Comparison of ENCODE assay signal across 8 cellular contexts in genomic region chr4:139266583-139267257, GRCh38. TPM values are rescaled to one million over a fixed set of nuclear protein-coding genes. Genes with fewer than 3 reads are reported as not detected.
DNase-seq lines count a peak whose midpoint lies in the region; TF ChIP-seq lines count a peak whose summit lies in the region.

No MANE protein-coding gene starts in this region.

- DNase-seq in GM23248 (peak; percentile 81), WERI-Rb-1 (peak; percentile 76), brain pericyte (ENCODE audit: low read depth, low spot score) (peak; percentile 40), kidney epithelial cell (ENCODE audit: low read depth) (peak; percentile 49), NCI-H2081 (lab: John Stamatoyannopoulos, UW) (no peak)
- peak; percentile 92 for DNase-seq in stimulated activated CD4-positive, alpha-beta T cell treated with anti-CD3 and anti-CD28 coated beads, Interleukin-1b, Interleukin-23, amount 100 ng/mL, for 48 hours

- H3K9me3 ChIP-seq in ES-I3 (ENCODE audit: control insufficient read depth, insufficient read depth, low read length) (no peaks in the 10 kb centered on the region), GM23248 (ENCODE audit: low read depth) (no peaks in the 10 kb centered on the region), WERI-Rb-1 (ENCODE audit: severe bottlenecking) (no peaks in the 10 kb centered on the region)

- H3K79me2 ChIP-seq in GM23248 (ENCODE audit: insufficient read depth) (no peaks in the 10 kb centered on the region), KMS-11 (ENCODE audit: insufficient read depth, low read depth) (no peaks in the 10 kb centered on the region)

- TF ChIP-seq CTCF in KMS-11 (conservative IDR thresholded peaks at IDR 0.05; ENCODE audit: low read depth, low read length) (no peak), WERI-Rb-1 (IDR thresholded peaks at IDR 0.05; ENCODE audit: low read depth, low read length) (no peak), kidney epithelial cell (IDR thresholded peaks at IDR 0.05; ENCODE audit: insufficient read depth, low read length, poor library complexity, severe bottlenecking) (no peak)

- H3K27ac ChIP-seq in GM23248 (peak overlapping the region; percentile 21), KMS-11 (peak overlapping the region; percentile 46), WERI-Rb-1 (peak overlapping the region; percentile 76)

- peak overlapping the region; percentile 77 for H2AFZ ChIP-seq in GM23248
- H2AFZ ChIP-seq in KMS-11 (ENCODE audit: low read depth) = peak overlapping the region; percentile 7; the same call in 1 of the 2 replicates

- peaks cover 11% of the 10 kb centered on the region for H3K4me1 ChIP-seq in ES-I3 (ENCODE audit: insufficient read depth, low read length)
- H3K4me1 ChIP-seq in GM23248 (ENCODE audit: insufficient read depth) = peaks cover 20% of the 10 kb centered on the region
- peaks cover 47% of the 10 kb centered on the region for H3K4me1 ChIP-seq in KMS-11 (ENCODE audit: low read depth, poor library complexity, severe bottlenecking)

- no peaks in the 10 kb centered on the region for H3K27me3 ChIP-seq in GM23248 (replicated peaks; ENCODE audit: insufficient read depth)
- peaks cover 5% of the 10 kb centered on the region; the same call in 1 of the 2 replicates for H3K27me3 ChIP-seq in KMS-11 (ENCODE audit: insufficient read depth, low read depth)
- no peaks in the 10 kb centered on the region for H3K27me3 ChIP-seq in WERI-Rb-1 (ENCODE audit: insufficient read depth, low read depth, severe bottlenecking)
- H3K27me3 ChIP-seq in kidney epithelial cell (ENCODE audit: control insufficient read depth, insufficient read depth, low read length) = no peaks in the 10 kb centered on the region

- H3K9ac ChIP-seq in ES-I3 (ENCODE audit: low read depth, low read length) (peak overlapping the region; percentile 29; the same call in 1 of the 2 replicates), GM23248 (peak overlapping the region; percentile 14; the same call in 1 of the 2 replicates), KMS-11 (no peak overlapping the region; the same call in 1 of the 2 replicates)

- no peaks in the 10 kb centered on the region for H4K20me1 ChIP-seq in GM23248 (ENCODE audit: insufficient read depth)
- H4K20me1 ChIP-seq in KMS-11 (ENCODE audit: insufficient read depth) = no peaks in the 10 kb centered on the region

- peaks cover 24% of the 10 kb centered on the region for H3F3A ChIP-seq in GM23248 (ENCODE audit: insufficient read depth)

- H3K9me2 ChIP-seq in GM23248 (ENCODE audit: insufficient read depth) = no peaks in the 10 kb centered on the region

- H3K4me3 ChIP-seq in GM23248 (peak overlapping the region; percentile 73), KMS-11 (IDR thresholded peaks at IDR 0.05; ENCODE audit: insufficient read depth, low read depth, low read length) (no peak overlapping the region), WERI-Rb-1 (ENCODE audit: low read depth, low read length) (peak overlapping the region; percentile 74), kidney epithelial cell (ENCODE audit: low read depth, low read length) (peak overlapping the region; percentile 49)

- H3K36me3 ChIP-seq in ES-I3 (ENCODE audit: insufficient read depth, low read length) = no peaks in the 10 kb centered on the region
- no peaks in the 10 kb centered on the region for H3K36me3 ChIP-seq in GM23248 (ENCODE audit: low read depth)
- no peaks in the 10 kb centered on the region for H3K36me3 ChIP-seq in KMS-11 (ENCODE audit: insufficient read depth)
- H3K36me3 ChIP-seq in WERI-Rb-1 = no peaks in the 10 kb centered on the region
- no peaks in the 10 kb centered on the region for H3K36me3 ChIP-seq in kidney epithelial cell (ENCODE audit: control insufficient read depth, insufficient read depth, low read length)

- 13% methylated on average over 14 of the region's 14 CpGs for WGBS in GM23248 (ENCODE audit: low coverage in 1 of 2, low lambda C conversion rate in 2 of 2, missing lambda C conversion rate in 2 of 2), 2 experiments

- H3K4me2 ChIP-seq in GM23248 (ENCODE audit: unreplicated experiment) (peak overlapping the region; percentile 88), KMS-11 (peak overlapping the region; percentile 84)

- in situ Hi-C loops in GM23248 (cut with MboI) = no loop called here

RNA-seq across cellular contexts. Expression of gene MGARP, which starts 13.3 kb away (rescaled TPM):
- total RNA-seq in GM23248 (2014; rRNA removed; shearing (Covaris generic)) = 2.1 and 2.4 TPM in 2 replicates
- 2.9 TPM in 2 replicates for polyA plus RNA-seq in GM23248 (2016; fragmentation: Nextera tagmentation; extraction: Ambion mirVana)
- total RNA-seq in kidney epithelial cell = 0.08 TPM in 1 of 2 replicates, not detected in the other

RNA-seq across cellular contexts. Expression of gene NAA15, which starts 34.6 kb away (rescaled TPM):
- total RNA-seq in GM23248 (2014; rRNA removed; shearing (Covaris generic)) = 29.2 and 30.1 TPM in 2 replicates
- polyA plus RNA-seq in GM23248 (2016; fragmentation: Nextera tagmentation; extraction: Ambion mirVana) = 32.3 and 32.8 TPM in 2 replicates
- 31.0 and 31.7 TPM in 2 replicates for total RNA-seq in kidney epithelial cell

RNA-seq across cellular contexts. Expression of gene NDUFC1, which starts 35.6 kb away (rescaled TPM):
- 23.0 and 38.0 TPM in 2 replicates for total RNA-seq in GM23248 (2014; rRNA removed; shearing (Covaris generic))
- polyA plus RNA-seq in GM23248 (2016; fragmentation: Nextera tagmentation; extraction: Ambion mirVana) = 222 and 225 TPM in 2 replicates
- 26.7 and 36.8 TPM in 2 replicates for total RNA-seq in kidney epithelial cell

Comparison
In these comparisons a context has a peak if more than half of its experiments do, and no peak if none do; other contexts are left out.
1. DNase-seq: peak in GM23248 (single experiment), WERI-Rb-1 (single experiment), brain pericyte (single experiment), kidney epithelial cell (single experiment) and stimulated activated CD4-positive, alpha-beta T cell treated with anti-CD3 and anti-CD28 coated beads, Interleukin-1b, Interleukin-23, amount 100 ng/mL, for 48 hours (single experiment); none in NCI-H2081 (0 of 2).
2. H3K27ac ChIP-seq: peak in every context shown above with its lines; median percentile 76 in WERI-Rb-1; 46 in KMS-11; 21 in GM23248.